In genomic region chr5:43042176-43042625, GRCh38 we compare ENCODE assay signal across 1 cellular context.
TF ChIP-seq lines count a peak whose summit lies in the region.

No MANE protein-coding gene starts in this region.

TF ChIP-seq in HEK293, 187 proteins besides CTCF, POLR2A, EP300 and RAD21 (continued from another document):
- no peak for TF ChIP-seq INSM2 (tag by site-specific recombination; IDR thresholded peaks at IDR 0.05)
- no peak for TF ChIP-seq ZNF768 (tag by site-specific recombination; IDR thresholded peaks at IDR 0.05)
- TF ChIP-seq FEZF1 (tag by site-specific recombination; IDR thresholded peaks at IDR 0.05): no peak
- no peak for TF ChIP-seq ZFP3 (tag by site-specific recombination; IDR thresholded peaks at IDR 0.05; ENCODE audit: low read depth)
- TF ChIP-seq ZNF398 (tag by site-specific recombination; IDR thresholded peaks at IDR 0.05): no peak
- TF ChIP-seq ZNF223 (tag by site-specific recombination; IDR thresholded peaks at IDR 0.05): no peak
- TF ChIP-seq ZNF362 (tag by site-specific recombination; IDR thresholded peaks at IDR 0.05): no peak
- TF ChIP-seq ZBTB44 (tag by site-specific recombination; IDR thresholded peaks at IDR 0.05): 0 out of 2 replicates have a peak, but pooled peaks have one; percentile 2
- TF ChIP-seq AEBP2 (tag by site-specific recombination; IDR thresholded peaks at IDR 0.05; ENCODE audit: borderline replicate concordance): no peak
- peak; percentile 68; the same call in 1 of the 2 replicates for TF ChIP-seq ZBTB6 (tag by site-specific recombination; IDR thresholded peaks at IDR 0.05)
- no peak for TF ChIP-seq EGR2 (tag by site-specific recombination; IDR thresholded peaks at IDR 0.05; ENCODE audit: low read depth)
- TF ChIP-seq ZNF677 (tag by site-specific recombination; IDR thresholded peaks at IDR 0.05): no peak
- no peak; the same call in 1 of the 2 replicates for TF ChIP-seq ZNF585B (tag by site-specific recombination; IDR thresholded peaks at IDR 0.05)
- TF ChIP-seq ZNF830 (tag by site-specific recombination; IDR thresholded peaks at IDR 0.05; ENCODE audit: low read depth): no peak
- TF ChIP-seq SALL2 (tag by site-specific recombination; IDR thresholded peaks at IDR 0.05; ENCODE audit: borderline replicate concordance): no peak
- TF ChIP-seq ZNF18 (tag by site-specific recombination; IDR thresholded peaks at IDR 0.05): no peak
- no peak for TF ChIP-seq ZNF280C (tag by site-specific recombination; IDR thresholded peaks at IDR 0.05)
- no peak for TF ChIP-seq ZNF211 (tag by site-specific recombination; IDR thresholded peaks at IDR 0.05; ENCODE audit: low read depth)
- no peak for TF ChIP-seq ZNF488 (tag by site-specific recombination; IDR thresholded peaks at IDR 0.05)
- TF ChIP-seq ZFP41 (tag by site-specific recombination; IDR thresholded peaks at IDR 0.05; ENCODE audit: borderline replicate concordance): no peak
- no peak for TF ChIP-seq ZNF366 (tag by site-specific recombination; conservative IDR thresholded peaks at IDR 0.05)
- no peak for TF ChIP-seq ZNF292 (tag by site-specific recombination; IDR thresholded peaks at IDR 0.05; ENCODE audit: borderline replicate concordance, low read depth)
- peak; percentile 37; the same call in 1 of the 2 replicates for TF ChIP-seq ZNF600 (tag by site-specific recombination; IDR thresholded peaks at IDR 0.05)
- no peak for TF ChIP-seq ZSCAN23 (tag by site-specific recombination; IDR thresholded peaks at IDR 0.05)
- TF ChIP-seq PRDM10 (tag by site-specific recombination; IDR thresholded peaks at IDR 0.05): no peak
- TF ChIP-seq ZNF837 (tag by site-specific recombination; IDR thresholded peaks at IDR 0.05): peak; percentile 18; the same call in 1 of the 2 replicates
- TF ChIP-seq ZNF302 (tag by site-specific recombination; IDR thresholded peaks at IDR 0.05; ENCODE audit: low read depth): no peak
- peak; percentile 59; the same call in 1 of the 2 replicates for TF ChIP-seq OSR2 (tag by site-specific recombination; IDR thresholded peaks at IDR 0.05)
- TF ChIP-seq ZNF24 (tag by site-specific recombination; IDR thresholded peaks at IDR 0.05): no peak
- TF ChIP-seq ZNF777 (tag by site-specific recombination; IDR thresholded peaks at IDR 0.05; ENCODE audit: borderline replicate concordance): peak; percentile 75; the same call in 1 of the 2 replicates
- no peak for TF ChIP-seq ZNF169 (tag by site-specific recombination; IDR thresholded peaks at IDR 0.05)
- TF ChIP-seq ZNF501 (tag by site-specific recombination; IDR thresholded peaks at IDR 0.05): 0 out of 2 replicates have a peak, but pooled peaks have one; percentile 28
- TF ChIP-seq SP2 (tag by site-specific recombination; IDR thresholded peaks at IDR 0.05): no peak
- no peak for TF ChIP-seq ZNF645 (tag by site-specific recombination; IDR thresholded peaks at IDR 0.05)
- TF ChIP-seq ZNF544 (tag by site-specific recombination; IDR thresholded peaks at IDR 0.05): no peak
- TF ChIP-seq ZNF274 (IDR thresholded peaks at IDR 0.05; ENCODE audit: low read length): no peak
- TF ChIP-seq ZNF274 (tag by site-specific recombination; IDR thresholded peaks at IDR 0.05; ENCODE audit: borderline replicate concordance): no peak
- no peak for TF ChIP-seq KLF16 (tag by site-specific recombination; IDR thresholded peaks at IDR 0.05)
